Comparison of ENCODE assay signal across 8 cellular contexts in genomic region chr2:158456309-158457066, GRCh38. TPM values are rescaled to one million over a fixed set of nuclear protein-coding genes. Genes with fewer than 3 reads are reported as not detected.
DNase-seq lines count a peak whose midpoint lies in the region; ATAC-seq, FAIRE-seq and TF ChIP-seq lines count a peak whose summit lies in the region.

Gene CCDC148, minus strand, starts transcription at chr2:158456753. Its CDS starts 314 bp downstream, at chr2:158456439.
Gene PKP4, plus strand, starts transcription at chr2:158456952. Its CDS starts 76,233 bp downstream, at chr2:158533185.

- 0 to 1% (median 1%) methylated on average over 4 to 48 of the region's 48 CpGs for WGBS in adrenal gland, 4 donors
- 0% methylated on average over 43 to 48 of the region's 48 CpGs for WGBS in heart right ventricle, 2 donors
- WGBS in transverse colon (ENCODE audit: low coverage in 1 of 2), 2 donors, result 0% methylated on average over 2 to 17 of the region's 48 CpGs

- peak; percentile 97 for FAIRE-seq in GM12891 (lab: Jason Lieb, UNC)

- no peak for TF ChIP-seq POLR2A in GM12891 (IDR thresholded peaks at IDR 0.05; ENCODE audit: low read depth, low read length)
- peak; percentile 21 to 69 for TF ChIP-seq POLR2A in adrenal gland (IDR thresholded peaks at IDR 0.05)
- no peak for TF ChIP-seq POLR2A in transverse colon (IDR thresholded peaks at IDR 0.05)

- peak; percentile 79 for DNase-seq in GM12891 (ENCODE audit: insufficient read length, low spot score)
- peak; percentile 95 for DNase-seq in NCI-H1436 (lab: John Stamatoyannopoulos, UW)
- peak; percentile 86 for DNase-seq in T follicular helper cell (ENCODE audit: low read depth)
- DNase-seq in adrenal gland, result peak; percentile 88 to 96 (median 91)
- peak; percentile 87 to 90 for DNase-seq in heart right ventricle
- peak; percentile 95 for DNase-seq in pons (ENCODE audit: low spot score)
- peak; percentile 89 for DNase-seq in transverse colon

- H3K27ac ChIP-seq in adrenal gland, result peak within 1 kb of the TSS; percentile 68 to 96 (median 94)
- peak within 1 kb of the TSS; percentile 73 to 98 (median 96) for H3K27ac ChIP-seq in heart right ventricle
- peak within 1 kb of the TSS; percentile 97 to 98 (median 97) for H3K27ac ChIP-seq in transverse colon

- H3K4me1 ChIP-seq in adrenal gland (replicated peaks in 1 of 2), result peaks cover 0 to 17% of the 10 kb centered on the region in 2 donors
- H3K4me1 ChIP-seq in heart right ventricle, result peaks cover 0 to 41% (median 36%) of the 10 kb centered on the region in 9 donors
- peaks cover 5 to 21% (median 13%) of the 10 kb centered on the region in 4 donors for H3K4me1 ChIP-seq in transverse colon

- no peak for TF ChIP-seq EP300 in transverse colon (IDR thresholded peaks at IDR 0.05; ENCODE audit: low read depth)

- H3K9me3 ChIP-seq in adrenal gland (replicated peaks in 1 of 3) (no peaks in the 10 kb centered on the region), heart right ventricle (no peaks in the 10 kb centered on the region), transverse colon (no peaks in the 10 kb centered on the region)

- intact Hi-C loops in adrenal gland (cut with DNase I), result loop anchor here in 1 of 2 donors (10.0 kb wide), 2 partner anchors 288 to 422 kb away; no protein-coding TSS in a partner anchor
- intact Hi-C loops in heart right ventricle (cut with DNase I), result loop anchor here (5.0 to 10.0 kb wide), 10 partner anchors 198 to 422 kb away; no protein-coding TSS in a partner anchor
- intact Hi-C loops in transverse colon (cut with DNase I; ENCODE audit: low total_unique reads), result loop anchor here (5.0 kb wide), 1 partner anchor 181 kb away; no protein-coding TSS in a partner anchor

- peak in 5 of 6 experiments; percentile 28 to 60 (median 43) for TF ChIP-seq CTCF in adrenal gland (IDR thresholded peaks at IDR 0.05)
- TF ChIP-seq CTCF in heart right ventricle (IDR thresholded peaks at IDR 0.05), result peak in 3 of 9 donors; percentile 32 to 48 (median 48)
- peak in 4 of 5 experiments; percentile 13 to 63 (median 40) for TF ChIP-seq CTCF in transverse colon (IDR thresholded peaks at IDR 0.05)

- peak within 1 kb of the TSS; percentile 37 to 97 (median 64) for H3K4me3 ChIP-seq in adrenal gland
- H3K4me3 ChIP-seq in heart right ventricle, result peak within 1 kb of the TSS; percentile 57 to 97 (median 91)
- peak within 1 kb of the TSS; percentile 89 to 95 (median 94) for H3K4me3 ChIP-seq in transverse colon

- no peaks in the 10 kb centered on the region for H3K27me3 ChIP-seq in adrenal gland
- H3K27me3 ChIP-seq in heart right ventricle, result no peaks in the 10 kb centered on the region
- H3K27me3 ChIP-seq in transverse colon, result no peaks in the 10 kb centered on the region

- H3K36me3 ChIP-seq in adrenal gland (replicated peaks in 1 of 2) (no peaks in the 10 kb centered on the region), heart right ventricle (no peaks in the 10 kb centered on the region), transverse colon (no peaks in the 10 kb centered on the region)

- in situ Hi-C loops in transverse colon (cut with MboI; ENCODE audit: low pct_ligation_motif_present in 1 of 4, low pct_unique_long_range_greater_than_20kb in 1 of 4, low sequenced_read_pairs in 3 of 4), result loop anchor here in 2 of 4 donors (25.0 kb wide), 1 partner anchor 419 kb away; no protein-coding TSS in a partner anchor

- ATAC-seq in HG02798 (IDR thresholded peaks at IDR 0.05; ENCODE audit: poor library complexity, unreplicated experiment), result peak; percentile 96
- ATAC-seq in heart right ventricle, result peak; percentile 94 to 98 (median 96)

TF ChIP-seq in GM12891, 5 proteins besides CTCF, POLR2A, EP300 and RAD21:
- TF ChIP-seq PAX5 (IDR thresholded peaks at IDR 0.05; ENCODE audit: insufficient read depth, low read length, severe bottlenecking) (no peak), TAF1 (IDR thresholded peaks at IDR 0.05; ENCODE audit: low read depth, low read length) (no peak), POLR2AphosphoS5 (IDR thresholded peaks at IDR 0.05; ENCODE audit: low read depth, low read length) (no peak), SPI1 (IDR thresholded peaks at IDR 0.05; ENCODE audit: low read depth, low read length) (no peak), POU2F2 (IDR thresholded peaks at IDR 0.05; ENCODE audit: low read depth, low read length) (no peak)

RNA-seq across cellular contexts. Expression of gene CCDC148, which starts in this region (rescaled TPM):
- polyA plus RNA-seq in GM12891 (2012; ENCODE audit: low read depth, missing spikeins), result not detected
- total RNA-seq in adrenal gland (1 to 10 TPM in 3 of 8 donors, under 1 TPM in 3, not detected in 2; 0.24 to 1.6 (median 0.75) TPM), heart right ventricle (1 to 10 TPM in 3 of 10 donors, under 1 TPM in 7; 0.36 to 1.4 (median 0.68) TPM), transverse colon (under 1 TPM in 1 of 4 donors, not detected in 3; 0.48 TPM)
- polyA plus RNA-seq in adrenal gland (under 1 TPM; 0.30 to 0.64 (median 0.37) TPM), heart right ventricle (under 1 TPM; 0.07 to 0.51 TPM)

RNA-seq across cellular contexts. Expression of gene PKP4, which starts in this region (rescaled TPM):
- 6.8 TPM for polyA plus RNA-seq in GM12891 (2012; ENCODE audit: low read depth, missing spikeins)
- 10 to 100 TPM; 18.7 to 34.9 (median 25.4) TPM for total RNA-seq in adrenal gland
- 10 to 100 TPM; 18.3 to 25.0 (median 19.8) TPM for polyA plus RNA-seq in adrenal gland
- total RNA-seq in heart right ventricle, result 10 to 100 TPM; 36.2 to 59.0 (median 48.1) TPM
- polyA plus RNA-seq in heart right ventricle, result 10 to 100 TPM; 17.9 to 19.2 TPM
- total RNA-seq in transverse colon, result 10 to 100 TPM; 28.1 to 70.3 (median 58.3) TPM

Comparison
In these comparisons a context has a peak if more than half of its experiments do, and no peak if none do; other contexts are left out.
1. Peak in every context shown above with its lines: DNase-seq, ATAC-seq, H3K4me3 ChIP-seq and H3K27ac ChIP-seq.
2. POLR2A ChIP-seq: peak in adrenal gland (2 of 2); none in GM12891 (single experiment) and transverse colon (single experiment).